Comparison of ENCODE assay signal across 12 cellular contexts in genomic region chr1:183310753-183311465, GRCh38.
DNase-seq lines count a peak whose midpoint lies in the region; ATAC-seq, FAIRE-seq and TF ChIP-seq lines count a peak whose summit lies in the region.
"Had no signal": no experiment of that assay in that cellular context is flagged by ENCODE, and none has a peak within 500 bp of the region (broad histone marks: within the 10 kb centered on the region; RNA-seq: fewer than 3 reads in every experiment).

No MANE protein-coding gene starts in this region.

- WGBS in GM12878 (ENCODE audit: insufficient coverage, insufficient replicate concordance, low lambda C conversion rate, missing lambda C conversion rate): 22% methylated on average over 5 of the region's 5 CpGs

- no peak overlapping the region for H3K4me2 ChIP-seq in GM12878 (ENCODE audit: control insufficient read depth, insufficient read depth)

- DNase-seq in activated CD8-positive, alpha-beta memory T cell treated with anti-CD3 and anti-CD28 coated beads, Interleukin-2, amount 50 U/mL, for 24 hours (ENCODE audit: extremely low read depth): peak; percentile 2
- no peak for DNase-seq in activated CD8-positive, alpha-beta memory T cell treated with anti-CD3 and anti-CD28 coated beads, Interleukin-2, amount 50 U/mL, for 4 hours
- DNase-seq in GM12878 (ENCODE audit: low read depth, low spot score) (no peak), SIG-M5 (lab: John Stamatoyannopoulos, UW) (no peak), UCSD-AML1 (lab: John Stamatoyannopoulos, UW; ENCODE audit: unreplicated experiment) (no peak), DMS 273 treated with DMSO at 0.1 percent for 48 hours (lab: John Stamatoyannopoulos, UW) (no peak)
- DNase-seq: central memory CD4-positive, alpha-beta T cell; GF-D8; NCI-H2081 treated with DMSO at 0.1 percent for 48 hours had no signal

- no peak overlapping the region for H3K9ac ChIP-seq in GM12878 (ENCODE audit: control insufficient read depth, insufficient read depth, low read length)
- H3K9ac ChIP-seq in muscle layer of colon (ENCODE audit: low read length): no peak overlapping the region
- H3K9ac ChIP-seq in subcutaneous abdominal adipose tissue (ENCODE audit: low read length in 5 of 5): no peak overlapping the region

- in situ Hi-C loops in GM12878 (cut with MboI): no loop called here

- SMC1A ChIA-PET in GM12878 (lab: Charles Lee; ENCODE audit: uncharacterized antibody, unreplicated experiment): interaction anchor here (0.6 to 13.2 kb wide), 3 partner anchors 21 to 30 kb away, joined by 4 to 152 read pairs (median 12); no protein-coding TSS in a partner anchor

- CTCF ChIA-PET in GM12878 (lab: Yijun Ruan, JAX): interaction anchor here (1.1 to 2.5 kb wide), 3 partner anchors 13 to 30 kb away, joined by 4 to 21 read pairs (median 4); no protein-coding TSS in a partner anchor

- intact Hi-C loops in GM12878 (cut with micrococcal nuclease; ENCODE audit: unreplicated experiment): no loop called here

- H2AFZ ChIP-seq in GM12878 (ENCODE audit: control insufficient read depth, low read depth, low read length): no peak overlapping the region; the same call in 1 of the 2 replicates

- H3K27me3 ChIP-seq in GM12878 (replicated peaks in 1 of 2; ENCODE audit: control insufficient read depth in 2 of 2, insufficient read depth in 2 of 2, low read length in 1 of 2): no peaks in the 10 kb centered on the region
- H3K27me3 ChIP-seq in muscle layer of colon (ENCODE audit: control insufficient read depth in 1 of 2, insufficient read depth in 2 of 2, low read length in 2 of 2): no peaks in the 10 kb centered on the region
- no peaks in the 10 kb centered on the region for H3K27me3 ChIP-seq in subcutaneous abdominal adipose tissue (ENCODE audit: control insufficient read depth in 5 of 5, insufficient read depth in 4 of 5, low read length in 5 of 5)

- H3K79me2 ChIP-seq in GM12878 (ENCODE audit: control insufficient read depth, insufficient read depth, low read length): no peaks in the 10 kb centered on the region

- TF ChIP-seq POLR2A in GM12878 (IDR thresholded peaks at IDR 0.05; ENCODE audit: low read depth, low read length): no peak

- TF ChIP-seq RAD21 in GM12878 (IDR thresholded peaks at IDR 0.05; ENCODE audit: insufficient read depth, low read depth, low read length): no peak

- RAD21 ChIA-PET in GM12878 (lab: Charles Lee; ENCODE audit: unreplicated experiment): interaction anchor here (0.8 to 1.1 kb wide), 4 partner anchors 17 to 40 kb away, joined by 3 to 6 read pairs (median 4); no protein-coding TSS in a partner anchor

- no peak for TF ChIP-seq EP300 in GM12878 (IDR thresholded peaks at IDR 0.05; ENCODE audit: borderline replicate concordance in 1 of 2, control insufficient read depth in 1 of 2, low read depth in 2 of 2, low read length in 2 of 2)

- no peak overlapping the region for H3K27ac ChIP-seq in GM12878 (ENCODE audit: control insufficient read depth, insufficient read depth)
- peak overlapping the region; percentile 28 for H3K27ac ChIP-seq in muscle layer of colon (ENCODE audit: low read depth, low read length)
- peak overlapping the region; percentile 65 for H3K27ac ChIP-seq in subcutaneous abdominal adipose tissue (ENCODE audit: low read depth, low read length)

- no peak for FAIRE-seq in GM12878 (lab: Jason Lieb, UNC)
- FAIRE-seq: HTR-8/SVneo had no signal

- TF ChIP-seq CTCF in GM12878 (IDR thresholded peaks at IDR 0.05 in 2 of 3, conservative IDR thresholded peaks at IDR 0.05 in 1 of 3; ENCODE audit: control insufficient read depth in 2 of 3, extremely low read depth in 1 of 3, insufficient read depth in 1 of 3, low read depth in 3 of 3, low read length in 3 of 3): no peak

- H4K20me1 ChIP-seq in GM12878 (ENCODE audit: control insufficient read depth, insufficient read depth): no peaks in the 10 kb centered on the region

- H3K4me3 ChIP-seq in GM12878: no peak overlapping the region
- no peak overlapping the region for H3K4me3 ChIP-seq in muscle layer of colon (ENCODE audit: low read depth in 1 of 2, low read length in 2 of 2)
- no peak overlapping the region for H3K4me3 ChIP-seq in subcutaneous abdominal adipose tissue (ENCODE audit: low read depth in 1 of 5, low read length in 5 of 5)

- no peaks in the 10 kb centered on the region for H3K36me3 ChIP-seq in GM12878 (ENCODE audit: control insufficient read depth in 2 of 2, insufficient read depth in 2 of 2, low read length in 1 of 2)
- no peaks in the 10 kb centered on the region for H3K36me3 ChIP-seq in muscle layer of colon (ENCODE audit: insufficient read depth, low read length)
- no peaks in the 10 kb centered on the region for H3K36me3 ChIP-seq in subcutaneous abdominal adipose tissue (ENCODE audit: control insufficient read depth in 5 of 5, insufficient read depth in 5 of 5, low read length in 5 of 5)

- H3K4me1 ChIP-seq in GM12878 (ENCODE audit: control insufficient read depth, insufficient read depth, low read length): peaks cover 4% of the 10 kb centered on the region
- H3K4me1 ChIP-seq in muscle layer of colon (ENCODE audit: insufficient read depth, low read length): peaks cover 33% of the 10 kb centered on the region
- H3K4me1 ChIP-seq in subcutaneous abdominal adipose tissue (ENCODE audit: control insufficient read depth in 5 of 5, insufficient read depth in 5 of 5, low read length in 5 of 5): peaks cover under 1 to 42% (median 11%) of the 10 kb centered on the region in 5 donors

- H3K9me3 ChIP-seq in GM12878 (replicated peaks; ENCODE audit: control insufficient read depth, insufficient read depth, low read length): no peaks in the 10 kb centered on the region; the same call in 2 of the 3 replicates
- H3K9me3 ChIP-seq in muscle layer of colon (ENCODE audit: low read length): no peaks in the 10 kb centered on the region
- no peaks in the 10 kb centered on the region for H3K9me3 ChIP-seq in subcutaneous abdominal adipose tissue (ENCODE audit: control insufficient read depth in 5 of 5, low read length in 5 of 5)

- POLR2A ChIA-PET in GM12878 (lab: Charles Lee): interaction anchor here (0.7 to 1.4 kb wide), 3 partner anchors 10 to 92 kb away, joined by 3 to 4 read pairs (median 4); no protein-coding TSS in a partner anchor

- no TSS peak for BruUV-seq in GM12878 (replicated peaks; lab: Mats Ljungman, UMichigan)

- ATAC-seq in GM12878: peak; percentile 45

TF ChIP-seq in GM12878, 131 proteins besides CTCF, POLR2A, EP300 and RAD21:
- peak; percentile 36; the same call in 1 of the 2 replicates for TF ChIP-seq RAD51 (IDR thresholded peaks at IDR 0.05)
- TF ChIP-seq IKZF2 (IDR thresholded peaks at IDR 0.05): 0 out of 4 replicates have a peak, but pooled peaks of 1 of the 2 experiments have one; percentile 3
- no peak for TF ChIP-seq PAX5 (IDR thresholded peaks at IDR 0.05; ENCODE audit: borderline replicate concordance, low read depth, low read length)
- TF ChIP-seq, protein P1, sequence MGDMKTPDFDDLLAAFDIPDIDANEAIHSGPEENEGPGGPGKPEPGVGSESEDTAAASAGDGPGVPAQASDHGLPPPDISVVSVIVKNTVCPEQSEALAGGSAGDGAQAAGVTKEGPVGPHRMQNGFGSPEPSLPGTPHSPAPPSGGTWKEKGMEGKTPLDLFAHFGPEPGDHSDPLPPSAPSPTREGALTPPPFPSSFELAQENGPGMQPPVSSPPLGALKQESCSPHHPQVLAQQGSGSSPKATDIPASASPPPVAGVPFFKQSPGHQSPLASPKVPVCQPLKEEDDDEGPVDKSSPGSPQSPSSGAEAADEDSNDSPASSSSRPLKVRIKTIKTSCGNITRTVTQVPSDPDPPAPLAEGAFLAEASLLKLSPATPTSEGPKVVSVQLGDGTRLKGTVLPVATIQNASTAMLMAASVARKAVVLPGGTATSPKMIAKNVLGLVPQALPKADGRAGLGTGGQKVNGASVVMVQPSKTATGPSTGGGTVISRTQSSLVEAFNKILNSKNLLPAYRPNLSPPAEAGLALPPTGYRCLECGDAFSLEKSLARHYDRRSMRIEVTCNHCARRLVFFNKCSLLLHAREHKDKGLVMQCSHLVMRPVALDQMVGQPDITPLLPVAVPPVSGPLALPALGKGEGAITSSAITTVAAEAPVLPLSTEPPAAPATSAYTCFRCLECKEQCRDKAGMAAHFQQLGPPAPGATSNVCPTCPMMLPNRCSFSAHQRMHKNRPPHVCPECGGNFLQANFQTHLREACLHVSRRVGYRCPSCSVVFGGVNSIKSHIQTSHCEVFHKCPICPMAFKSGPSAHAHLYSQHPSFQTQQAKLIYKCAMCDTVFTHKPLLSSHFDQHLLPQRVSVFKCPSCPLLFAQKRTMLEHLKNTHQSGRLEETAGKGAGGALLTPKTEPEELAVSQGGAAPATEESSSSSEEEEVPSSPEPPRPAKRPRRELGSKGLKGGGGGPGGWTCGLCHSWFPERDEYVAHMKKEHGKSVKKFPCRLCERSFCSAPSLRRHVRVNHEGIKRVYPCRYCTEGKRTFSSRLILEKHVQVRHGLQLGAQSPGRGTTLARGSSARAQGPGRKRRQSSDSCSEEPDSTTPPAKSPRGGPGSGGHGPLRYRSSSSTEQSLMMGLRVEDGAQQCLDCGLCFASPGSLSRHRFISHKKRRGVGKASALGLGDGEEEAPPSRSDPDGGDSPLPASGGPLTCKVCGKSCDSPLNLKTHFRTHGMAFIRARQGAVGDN (IDR thresholded peaks at IDR 0.05): peak; percentile 49
- no peak for TF ChIP-seq ZBED1 (IDR thresholded peaks at IDR 0.05; ENCODE audit: borderline replicate concordance)
